ENCODE assay signal across 8 cellular contexts in the genomic region with DNA sequence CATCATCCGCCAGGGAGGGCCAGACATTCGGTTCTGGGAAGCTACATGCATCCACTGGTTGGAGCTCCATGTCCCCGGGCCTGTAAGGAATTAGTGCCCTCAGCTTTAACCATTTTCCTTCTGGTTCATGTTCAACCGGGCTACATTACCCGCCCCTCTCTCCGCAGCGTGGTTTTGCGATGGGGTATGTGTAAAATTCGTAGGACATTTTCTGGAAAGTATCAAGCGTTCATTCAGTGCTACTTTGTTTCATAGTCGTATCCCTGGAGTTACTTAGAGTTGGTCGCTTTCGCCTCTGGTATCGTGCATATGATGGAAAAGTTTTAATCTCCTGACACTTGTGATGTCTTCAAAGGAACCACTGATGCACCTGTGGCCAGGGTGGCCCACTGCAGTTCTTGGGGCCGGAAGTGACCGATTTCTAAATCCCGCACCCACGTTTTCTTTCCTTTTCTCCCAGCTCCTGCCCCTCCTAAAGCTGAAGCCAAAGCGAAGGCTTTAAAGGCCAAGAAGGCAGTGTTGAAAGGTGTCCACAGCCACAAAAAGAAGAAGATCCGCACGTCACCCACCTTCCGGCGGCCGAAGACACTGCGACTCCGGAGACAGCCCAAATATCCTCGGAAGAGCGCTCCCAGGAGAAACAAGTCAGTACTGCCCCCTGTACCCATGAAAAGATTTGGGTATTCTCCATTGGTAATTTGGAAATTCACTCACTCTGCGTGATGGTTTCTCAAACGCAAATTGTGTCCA. TPM values are rescaled to one million over a fixed set of nuclear protein-coding genes. Genes with fewer than 3 reads are reported as not detected.
A peak's percentile ranks its signal among the peaks of the same experiment; 100 is the strongest.
DNase-seq lines count a peak whose midpoint lies in the region; ATAC-seq and TF ChIP-seq lines count a peak whose summit lies in the region.

No MANE protein-coding gene starts in this region.

- peak overlapping the region; percentile 97 to 99 (median 98) for H3K4me3 Mint-ChIP-seq in T-cell
- peak overlapping the region; percentile 99 for H3K4me3 Mint-ChIP-seq in endodermal cell
- H3K4me3 Mint-ChIP-seq in osteocyte (ENCODE audit: unreplicated experiment) = peak overlapping the region; percentile 91

- no peaks in the 10 kb centered on the region for H3K9me3 ChIP-seq in endodermal cell (ENCODE audit: control insufficient read depth, low read length)

- H3K27me3 Mint-ChIP-seq in T-cell (peaks cover 3 to 23% of the 10 kb centered on the region in 2 donors), endodermal cell (ENCODE audit: insufficient read depth) (no peaks in the 10 kb centered on the region), osteocyte (ENCODE audit: unreplicated experiment) (no peaks in the 10 kb centered on the region)

- no peaks in the 10 kb centered on the region for H3K9me3 Mint-ChIP-seq in T-cell
- no peaks in the 10 kb centered on the region for H3K9me3 Mint-ChIP-seq in endodermal cell
- H3K9me3 Mint-ChIP-seq in osteocyte (ENCODE audit: unreplicated experiment) = no peaks in the 10 kb centered on the region

- peak overlapping the region; percentile 94 for H3K4me3 ChIP-seq in endodermal cell (ENCODE audit: low read length)

- WGBS in endodermal cell (ENCODE audit: insufficient coverage in 1 of 2, insufficient read length in 1 of 2), 2 experiments = 0 to 2% methylated on average over 9 to 28 of the region's 30 CpGs

- H3K27ac Mint-ChIP-seq in T-cell (peak overlapping the region; percentile 97 to 98), endodermal cell (peak overlapping the region; percentile 95), osteocyte (ENCODE audit: unreplicated experiment) (peak overlapping the region; percentile 97)

- H3K9ac ChIP-seq in endodermal cell (ENCODE audit: extremely low read depth, low read length, poor library complexity, severe bottlenecking) = peak overlapping the region; percentile 93

- H3K27ac ChIP-seq in endodermal cell (ENCODE audit: low read depth, low read length) = peak overlapping the region; percentile 72

- peak; percentile 59 for TF ChIP-seq CTCF in endodermal cell (conservative IDR thresholded peaks at IDR 0.05)
- TF ChIP-seq CTCF in osteocyte (IDR thresholded peaks at IDR 0.05) = peak; percentile 21

- H3K27me3 ChIP-seq in endodermal cell (ENCODE audit: control insufficient read depth, insufficient read depth, low read length, poor library complexity, severe bottlenecking) = no peaks in the 10 kb centered on the region

- H3K4me1 Mint-ChIP-seq in T-cell = peaks cover 61 to 64% (median 62%) of the 10 kb centered on the region in 3 donors
- peaks cover 48% of the 10 kb centered on the region for H3K4me1 Mint-ChIP-seq in endodermal cell
- peaks cover 59% of the 10 kb centered on the region for H3K4me1 Mint-ChIP-seq in osteocyte (ENCODE audit: unreplicated experiment)

- peaks cover 47% of the 10 kb centered on the region for H3K36me3 ChIP-seq in endodermal cell (ENCODE audit: control insufficient read depth, insufficient read depth, low read length)

- H3K4me1 ChIP-seq in endodermal cell (ENCODE audit: control insufficient read depth, insufficient read depth, low read length) = peaks cover 6% of the 10 kb centered on the region

- DNase-seq in NCI-H2171 treated with DMSO at 0.1 percent for 48 hours (lab: John Stamatoyannopoulos, UW) = peak; percentile 17
- no peak for DNase-seq in NCI-H2171 (lab: John Stamatoyannopoulos, UW)
- peak in 1 of 34 experiments; percentile 23 for DNase-seq in T-cell
- DNase-seq in endodermal cell = no peak
- no peak for DNase-seq in osteocyte (ENCODE audit: extremely low spot score, unreplicated experiment)

- POLR2A ChIA-PET in T-cell (lab: Charles Lee) = interaction anchor here (0.6 to 1.9 kb wide), 8 partner anchors 9 to 358 kb away, joined by 3 to 26 read pairs (median 4); partner anchors contain the start of genes PHF12 (in 1 of the 2), PROCA1 (in 1 of the 2) and SUPT6H (in 1 of the 2)

- no peak for ATAC-seq in T-cell (replicated peaks in 1 of 4)
- ATAC-seq in HG03520 (IDR thresholded peaks at IDR 0.05; ENCODE audit: unreplicated experiment) = no peak
- ATAC-seq in GM21526 (IDR thresholded peaks at IDR 0.05; ENCODE audit: low FRiP score, unreplicated experiment) = no peak
- ATAC-seq in HG02642 (IDR thresholded peaks at IDR 0.05; ENCODE audit: poor library complexity, unreplicated experiment) = no peak

- CTCF ChIA-PET in T-cell (lab: Charles Lee) = interaction anchor here (0.6 to 1.9 kb wide), 12 partner anchors 8 to 938 kb away, joined by 3 to 18 read pairs (median 6); partner anchors contain the start of genes FAM222B (in 1 of the 2), NEK8 (in 1 of the 2), PHF12 (in 1 of the 2) and PROCA1 (in 1 of the 2)

- H3K36me3 Mint-ChIP-seq in T-cell = peaks cover 32% of the 10 kb centered on the region
- H3K36me3 Mint-ChIP-seq in endodermal cell (ENCODE audit: low read depth) = peaks cover 49% of the 10 kb centered on the region
- peaks cover 23% of the 10 kb centered on the region for H3K36me3 Mint-ChIP-seq in osteocyte (ENCODE audit: unreplicated experiment)

RNA-seq across cellular contexts. Expression of gene RPL23A, which starts 0.6 kb away (rescaled TPM):
- total RNA-seq in T-cell (1,000 to 10,000 TPM; 2,927 to 3,276 (median 3,036) TPM), endodermal cell (1,000 to 10,000 TPM; 1,639 TPM), osteocyte (1,390 and 1,395 TPM in 2 replicates)
- polyA plus RNA-seq in endodermal cell (2013, experiment 1 of 2) = 2,129 TPM
- polyA plus RNA-seq in endodermal cell (2013, experiment 2 of 2) = 2,042 TPM

RNA-seq across cellular contexts. Expression of gene RAB34, which starts 2.8 kb away (rescaled TPM):
- total RNA-seq in T-cell (10 to 100 TPM in 3 of 5 donors, 1 to 10 TPM in 2; 7.6 to 82.8 (median 11.0) TPM), endodermal cell (100 to 1,000 TPM; 111 to 112 TPM), osteocyte (153 TPM in 2 replicates)
- polyA plus RNA-seq in endodermal cell (2013, experiment 1 of 2) = 92.9 TPM
- polyA plus RNA-seq in endodermal cell (2013, experiment 2 of 2) = 105 TPM

RNA-seq across cellular contexts. Expression of gene TLCD1, which starts 5.6 kb away (rescaled TPM):
- 1 to 10 TPM in 4 of 5 donors, not detected in 1; 1.2 to 1.8 (median 1.3) TPM for total RNA-seq in T-cell
- 10 to 100 TPM; 17.0 to 22.9 TPM for total RNA-seq in endodermal cell
- 8.3 TPM for polyA plus RNA-seq in endodermal cell (2013, experiment 1 of 2)
- polyA plus RNA-seq in endodermal cell (2013, experiment 2 of 2) = 7.2 TPM
- 3.8 and 5.8 TPM in 2 replicates for total RNA-seq in osteocyte

RNA-seq across cellular contexts. Expression of gene NEK8, which starts 8.2 kb away (rescaled TPM):
- 10 to 100 TPM in 3 of 5 donors, 1 to 10 TPM in 2; 7.7 to 13.6 (median 12.7) TPM for total RNA-seq in T-cell
- 10 to 100 TPM; 11.2 to 15.7 TPM for total RNA-seq in endodermal cell
- 5.7 TPM for polyA plus RNA-seq in endodermal cell (2013, experiment 1 of 2)
- 5.5 TPM for polyA plus RNA-seq in endodermal cell (2013, experiment 2 of 2)
- total RNA-seq in osteocyte = 8.5 and 9.9 TPM in 2 replicates

RNA-seq across cellular contexts. Expression of gene PROCA1, which starts 8.7 kb away (rescaled TPM):
- total RNA-seq in T-cell = 10 to 100 TPM in 3 of 5 donors, 1 to 10 TPM in 2; 5.6 to 11.6 (median 10.2) TPM
- total RNA-seq in endodermal cell = 10 to 100 TPM; 28.7 to 41.6 TPM
- 20.6 TPM for polyA plus RNA-seq in endodermal cell (2013, experiment 1 of 2)
- polyA plus RNA-seq in endodermal cell (2013, experiment 2 of 2) = 19.2 TPM
- 2.1 and 3.0 TPM in 2 replicates for total RNA-seq in osteocyte
